In genomic region chr14:33915682-33916081, GRCh38 we compare ENCODE assay signal across 22 cellular contexts. TPM values are rescaled to one million over a fixed set of nuclear protein-coding genes. Genes with fewer than 3 reads are reported as not detected.
DNase-seq lines count a peak whose midpoint lies in the region; ATAC-seq and TF ChIP-seq lines count a peak whose summit lies in the region.
"Had no signal": no experiment of that assay in that cellular context is flagged by ENCODE, and none has a peak within 500 bp of the region (broad histone marks: within the 10 kb centered on the region; RNA-seq: fewer than 3 reads in every experiment).

No MANE protein-coding gene starts in this region.

- H3K4me3 ChIP-seq in esophagus muscularis mucosa (no peak overlapping the region), thoracic aorta (no peak overlapping the region)
- H3K4me3 ChIP-seq: BLaER1 treated with 17β-estradiol and CSF1 and Interleukin-3, amounts not matched to agents 10 nM and 100 nM; GM23248 had no signal

- H3K36me3 ChIP-seq in esophagus muscularis mucosa (no peaks in the 10 kb centered on the region), thoracic aorta (no peaks in the 10 kb centered on the region)
- H3K36me3 ChIP-seq: BLaER1 treated with 17β-estradiol and CSF1 and Interleukin-3, amounts not matched to agents 10 nM and 100 nM had no signal

- H3K36me3 Mint-ChIP-seq in Calu3 (ENCODE audit: insufficient read depth, unreplicated experiment) = peaks cover 5% of the 10 kb centered on the region
- H3K36me3 Mint-ChIP-seq: CD4-positive, alpha-beta memory T cell had no signal

- 97% methylated on average over 7 of the region's 7 CpGs for WGBS in esophagus muscularis mucosa

- no peak overlapping the region for H3K27ac ChIP-seq in esophagus muscularis mucosa (replicated peaks in 1 of 4)
- peak overlapping the region; percentile 20 to 40 for H3K27ac ChIP-seq in thoracic aorta
- H3K27ac ChIP-seq: BLaER1 treated with 17β-estradiol and CSF1 and Interleukin-3, amounts not matched to agents 10 nM and 100 nM; GM23248 had no signal

- H3K4me1 ChIP-seq in esophagus muscularis mucosa (peaks cover 17 to 32% (median 24%) of the 10 kb centered on the region in 4 donors), thoracic aorta (ENCODE audit: control insufficient read depth in 1 of 2, low read depth in 2 of 2) (peaks cover 3 to 34% of the 10 kb centered on the region in 2 donors)
- H3K4me1 ChIP-seq: Caco-2 had no signal

- intact Hi-C loops in Calu3 (cut with micrococcal nuclease; ENCODE audit: unreplicated experiment) (loop anchor here (5.0 kb wide), 1 partner anchor 182 kb away; no protein-coding TSS in a partner anchor), esophagus muscularis mucosa (cut with DNase I) (no loop called here)

- no peaks in the 10 kb centered on the region for H3K9me3 Mint-ChIP-seq in Calu3 (ENCODE audit: low read depth, unreplicated experiment)
- H3K9me3 Mint-ChIP-seq: CD4-positive, alpha-beta memory T cell had no signal

- no TSS peak for BruUV-seq in Calu3 (replicated peaks; lab: Mats Ljungman, UMichigan)

- in situ Hi-C loops in GM13976 (cut with MboI; ENCODE audit: low sequenced_read_pairs, unreplicated experiment) = no loop called here

- CTCF ChIA-PET in Calu3 (lab: Charles Lee) = interaction anchor here (0.6 kb wide), 1 partner anchor 14 kb away, joined by 3 read pairs; no protein-coding TSS in a partner anchor

- peaks cover 25% of the 10 kb centered on the region for H3K4me1 Mint-ChIP-seq in Calu3 (ENCODE audit: low read depth, unreplicated experiment)

- H3K4me3 Mint-ChIP-seq in Calu3 (ENCODE audit: low read depth, unreplicated experiment) = no peak overlapping the region
- H3K4me3 Mint-ChIP-seq: CD4-positive, alpha-beta memory T cell; HFFc6 had no signal

- ATAC-seq in thoracic aorta (ENCODE audit: insufficient number of reproducible peaks, low FRiP score, low read depth) (no peak), GM18511 (IDR thresholded peaks at IDR 0.05; ENCODE audit: unreplicated experiment) (no peak), GM19452 (IDR thresholded peaks at IDR 0.05; ENCODE audit: unreplicated experiment) (no peak)

- TF ChIP-seq CTCF in Calu3 (IDR thresholded peaks at IDR 0.05; ENCODE audit: unreplicated experiment) (no peak), esophagus muscularis mucosa (IDR thresholded peaks at IDR 0.05) (no peak), thoracic aorta (IDR thresholded peaks at IDR 0.05) (no peak), GM13976 (IDR thresholded peaks at IDR 0.05; ENCODE audit: borderline replicate concordance, control extremely low read depth, extremely low read depth, insufficient read depth, missing control alignments) (no peak)

- peak overlapping the region; percentile 45 for H3K27ac Mint-ChIP-seq in Calu3 (ENCODE audit: unreplicated experiment)
- H3K27ac Mint-ChIP-seq: CD4-positive, alpha-beta memory T cell; HFFc6 had no signal

- H3K27me3 Mint-ChIP-seq in Calu3 (ENCODE audit: unreplicated experiment) = no peaks in the 10 kb centered on the region
- H3K27me3 Mint-ChIP-seq: CD4-positive, alpha-beta memory T cell had no signal

- H3K27me3 ChIP-seq in esophagus muscularis mucosa (no peaks in the 10 kb centered on the region), thoracic aorta (replicated peaks; ENCODE audit: insufficient read depth) (no peaks in the 10 kb centered on the region)
- H3K27me3 ChIP-seq: BLaER1 treated with 17β-estradiol and CSF1 and Interleukin-3, amounts not matched to agents 10 nM and 100 nM had no signal

- H3K9me3 ChIP-seq in esophagus muscularis mucosa = no peaks in the 10 kb centered on the region
- no peaks in the 10 kb centered on the region for H3K9me3 ChIP-seq in thoracic aorta
- H3K9me3 ChIP-seq: BLaER1 treated with 17β-estradiol and CSF1 and Interleukin-3, amounts not matched to agents 10 nM and 100 nM; Caco-2 had no signal

- TF ChIP-seq EP300 in esophagus muscularis mucosa (IDR thresholded peaks at IDR 0.05) = no peak

- DNase-seq in Calu3 (no peak), NCI-H69 (lab: John Stamatoyannopoulos, UW) (peak; percentile 41), esophagus muscularis mucosa (ENCODE audit: extremely low spot score) (peak; percentile 85), thoracic aorta (ENCODE audit: low spot score) (no peak), GM13976 (ENCODE audit: low spot score) (no peak)
- DNase-seq: Caco-2; CD4-positive, alpha-beta memory T cell; DMS153; H7; KG1; MM.1S; NCI-H1694; NCI-H2029 treated with DMSO at 0.1 percent for 48 hours; NCI-H446 treated with DMSO at 0.1 percent for 48 hours; NCI-H526 treated with DMSO at 0.1 percent for 48 hours; SHP77 treated with DMSO at 0.1 percent for 48 hours had no signal

- no peak for TF ChIP-seq POLR2A in esophagus muscularis mucosa (IDR thresholded peaks at IDR 0.05; ENCODE audit: low read depth)

RNA-seq across cellular contexts. Expression of gene EGLN3, which starts 35.2 kb away (rescaled TPM):
- total RNA-seq in Calu3 (2022) (2.7 and 3.1 TPM in 2 replicates), esophagus muscularis mucosa (10 to 100 TPM; 24.0 to 41.1 (median 24.5) TPM), thoracic aorta (10 to 100 TPM; 10.8 to 11.4 TPM)
- total RNA-seq: HT1080 had no signal

Comparison
In these comparisons a context has a peak if more than half of its experiments do, and no peak if none do; other contexts are left out.
1. DNase-seq: peak in NCI-H69 (single experiment) and esophagus muscularis mucosa (single experiment); none in Calu3 (single experiment), thoracic aorta (single experiment) and GM13976 (single experiment).
2. H3K27ac ChIP-seq: peak in thoracic aorta (2 of 2); none in esophagus muscularis mucosa (0 of 4).